Comparison of ENCODE assay signal across 2 cellular contexts in the genomic region with DNA sequence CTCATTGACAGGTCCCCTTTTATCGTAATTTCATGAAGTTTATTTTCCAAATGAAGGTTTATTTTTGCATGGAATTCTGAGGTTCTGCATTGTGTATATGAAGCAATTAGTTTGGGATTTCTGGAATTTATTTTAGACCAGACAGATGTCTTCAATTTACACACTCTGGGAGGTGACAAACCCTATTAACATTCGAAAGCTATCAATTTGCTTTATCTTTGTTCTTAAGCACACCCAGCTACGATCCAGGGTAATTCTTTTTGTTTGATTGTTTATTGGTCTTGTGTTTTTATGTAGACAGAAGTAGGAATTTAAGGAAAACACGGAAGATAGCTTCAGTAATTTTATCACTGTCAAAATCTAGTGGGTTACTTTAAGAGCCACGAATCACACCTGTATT.
TF ChIP-seq lines count a peak whose summit lies in the region.

No MANE protein-coding gene starts in this region.

TF ChIP-seq in GM23338, 12 proteins besides CTCF, POLR2A, EP300 and RAD21:
- peak; percentile 65; the same call in 1 of the 2 replicates for TF ChIP-seq NANOG (IDR thresholded peaks at IDR 0.05; ENCODE audit: borderline replicate concordance)
- TF ChIP-seq, protein P1, sequence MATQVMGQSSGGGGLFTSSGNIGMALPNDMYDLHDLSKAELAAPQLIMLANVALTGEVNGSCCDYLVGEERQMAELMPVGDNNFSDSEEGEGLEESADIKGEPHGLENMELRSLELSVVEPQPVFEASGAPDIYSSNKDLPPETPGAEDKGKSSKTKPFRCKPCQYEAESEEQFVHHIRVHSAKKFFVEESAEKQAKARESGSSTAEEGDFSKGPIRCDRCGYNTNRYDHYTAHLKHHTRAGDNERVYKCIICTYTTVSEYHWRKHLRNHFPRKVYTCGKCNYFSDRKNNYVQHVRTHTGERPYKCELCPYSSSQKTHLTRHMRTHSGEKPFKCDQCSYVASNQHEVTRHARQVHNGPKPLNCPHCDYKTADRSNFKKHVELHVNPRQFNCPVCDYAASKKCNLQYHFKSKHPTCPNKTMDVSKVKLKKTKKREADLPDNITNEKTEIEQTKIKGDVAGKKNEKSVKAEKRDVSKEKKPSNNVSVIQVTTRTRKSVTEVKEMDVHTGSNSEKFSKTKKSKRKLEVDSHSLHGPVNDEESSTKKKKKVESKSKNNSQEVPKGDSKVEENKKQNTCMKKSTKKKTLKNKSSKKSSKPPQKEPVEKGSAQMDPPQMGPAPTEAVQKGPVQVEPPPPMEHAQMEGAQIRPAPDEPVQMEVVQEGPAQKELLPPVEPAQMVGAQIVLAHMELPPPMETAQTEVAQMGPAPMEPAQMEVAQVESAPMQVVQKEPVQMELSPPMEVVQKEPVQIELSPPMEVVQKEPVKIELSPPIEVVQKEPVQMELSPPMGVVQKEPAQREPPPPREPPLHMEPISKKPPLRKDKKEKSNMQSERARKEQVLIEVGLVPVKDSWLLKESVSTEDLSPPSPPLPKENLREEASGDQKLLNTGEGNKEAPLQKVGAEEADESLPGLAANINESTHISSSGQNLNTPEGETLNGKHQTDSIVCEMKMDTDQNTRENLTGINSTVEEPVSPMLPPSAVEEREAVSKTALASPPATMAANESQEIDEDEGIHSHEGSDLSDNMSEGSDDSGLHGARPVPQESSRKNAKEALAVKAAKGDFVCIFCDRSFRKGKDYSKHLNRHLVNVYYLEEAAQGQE (IDR thresholded peaks at IDR 0.05; ENCODE audit: unreplicated experiment): no peak
- no peak for TF ChIP-seq POLR2AphosphoS5 (IDR thresholded peaks at IDR 0.05; ENCODE audit: low read depth)
- TF ChIP-seq ZNF114 (CRISPR knock-in tag; IDR thresholded peaks at IDR 0.05): no peak

TF ChIP-seq in IMR-90, 13 proteins besides CTCF, POLR2A, EP300 and RAD21:
- TF ChIP-seq CEBPB (IDR thresholded peaks at IDR 0.05; ENCODE audit: low read depth, low read length) (no peak), MAFK (IDR thresholded peaks at IDR 0.05; ENCODE audit: low read depth, low read length) (no peak), MXI1 (IDR thresholded peaks at IDR 0.05; ENCODE audit: borderline replicate concordance, low read depth, low read length) (no peak), RFX5 (IDR thresholded peaks at IDR 0.05; ENCODE audit: low read depth, low read length) (no peak), SMC3 (IDR thresholded peaks at IDR 0.05; ENCODE audit: low read depth, low read length) (no peak), MAZ (IDR thresholded peaks at IDR 0.05; ENCODE audit: borderline replicate concordance, low read depth, low read length) (no peak), BHLHE40 (IDR thresholded peaks at IDR 0.05; ENCODE audit: low read depth, low read length) (no peak), NFE2L2 (IDR thresholded peaks at IDR 0.05; ENCODE audit: low read depth, low read length) (no peak)
